In genomic region chr10:73848821-73849489, GRCh38 we compare ENCODE assay signal across 8 cellular contexts. TPM values are rescaled to one million over a fixed set of nuclear protein-coding genes. Genes with fewer than 3 reads are reported as not detected.
DNase-seq lines count a peak whose midpoint lies in the region; ATAC-seq and TF ChIP-seq lines count a peak whose summit lies in the region.

No MANE protein-coding gene starts in this region.

- 27% methylated on average over 5 of the region's 17 CpGs; no CpG with 5 or more reads in 1 of the 2 experiments for WGBS in IMR-90 (ENCODE audit: extremely low coverage in 2 of 2, insufficient read length in 1 of 2), 2 experiments

- H2AK9ac ChIP-seq in IMR-90 (replicated peaks; ENCODE audit: low read depth, low read length, poor library complexity), result peak overlapping the region; percentile 92

- no peaks in the 10 kb centered on the region for H3K79me2 ChIP-seq in DND-41 (ENCODE audit: insufficient read depth, low read length)

- ATAC-seq in DND-41 (ENCODE audit: insufficient read depth, low read depth), result peak; percentile 99
- peak; percentile 88 for ATAC-seq in GM21528 (IDR thresholded peaks at IDR 0.05; ENCODE audit: low FRiP score, unreplicated experiment)
- ATAC-seq in IMR-90 (ENCODE audit: low read depth), result peak; percentile 98

- H3K4me2 ChIP-seq in DND-41 (ENCODE audit: insufficient read depth, low read length), result no peak overlapping the region
- no peak overlapping the region for H3K4me2 ChIP-seq in IMR-90 (ENCODE audit: low read depth, low read length)

- H3K36me3 ChIP-seq in DND-41 (ENCODE audit: insufficient read depth, low read length), result peaks cover 75% of the 10 kb centered on the region
- peaks cover 41% of the 10 kb centered on the region for H3K36me3 ChIP-seq in IMR-90 (ENCODE audit: control insufficient read depth, insufficient read depth, low read length)

- H2BK120ac ChIP-seq in IMR-90 (ENCODE audit: low read depth, low read length), result no peak overlapping the region

- no peak overlapping the region for H3K4ac ChIP-seq in IMR-90 (ENCODE audit: low read depth, low read length)

- no TSS peak for BruUV-seq in IMR-90 (replicated peaks; lab: Mats Ljungman, UMichigan)

- dilution Hi-C loops in IMR-90 (cut with HindIII; ENCODE audit: low sequenced_read_pairs, unreplicated experiment), result no loop called here

- H2BK5ac ChIP-seq in IMR-90 (ENCODE audit: low read depth, low read length, poor library complexity, severe bottlenecking), result no peak overlapping the region

- no peak overlapping the region for H2AFZ ChIP-seq in DND-41 (ENCODE audit: low read depth, low read length)
- peak overlapping the region; percentile 11 for H2AFZ ChIP-seq in IMR-90 (replicated peaks; ENCODE audit: low read length, poor library complexity)

- no peak overlapping the region for H4K5ac ChIP-seq in IMR-90 (ENCODE audit: low read depth, low read length)

- POLR2A ChIA-PET in IMR-90 (lab: Charles Lee; ENCODE audit: unreplicated experiment) (no interaction called here), RWPE1 (lab: Yijun Ruan, JAX; ENCODE audit: low non-redundant PET) (interaction anchor here (0.6 kb wide), 1 partner anchor 30 kb away, joined by 3 read pairs; no protein-coding TSS in a partner anchor)

- H3K4me3 ChIP-seq in DND-41 (ENCODE audit: low read depth in 1 of 2, low read length in 2 of 2) (no peak overlapping the region), IMR-90 (ENCODE audit: insufficient read depth, low read depth, low read length) (no peak overlapping the region), foreskin fibroblast (ENCODE audit: low read depth in 1 of 2, low read length in 2 of 2) (no peak overlapping the region)

- H3K27me3 ChIP-seq in DND-41 (ENCODE audit: insufficient read depth, low read length, poor library complexity) (no peaks in the 10 kb centered on the region), IMR-90 (ENCODE audit: control insufficient read depth, insufficient read depth, low read length) (no peaks in the 10 kb centered on the region)

- H4K20me1 ChIP-seq in DND-41 (ENCODE audit: insufficient read depth, low read length) (peaks cover 12% of the 10 kb centered on the region), IMR-90 (ENCODE audit: insufficient read depth, low read length) (peaks cover 15% of the 10 kb centered on the region; the same call in 1 of the 2 replicates)

- H3K9me1 ChIP-seq in IMR-90 (ENCODE audit: insufficient read depth, low read length), result no peaks in the 10 kb centered on the region

- no peak overlapping the region for H3K9ac ChIP-seq in DND-41 (ENCODE audit: low read depth, low read length)
- H3K9ac ChIP-seq in IMR-90 (ENCODE audit: low read depth, low read length), result no peak overlapping the region

- H2AK5ac ChIP-seq in IMR-90 (ENCODE audit: low read depth, low read length), result peak overlapping the region; percentile 44; the same call in 1 of the 2 replicates

- H3K9me3 ChIP-seq in DND-41 (ENCODE audit: insufficient read depth, low read length, severe bottlenecking), result no peaks in the 10 kb centered on the region
- no peaks in the 10 kb centered on the region for H3K9me3 ChIP-seq in IMR-90 (ENCODE audit: control insufficient read depth, insufficient read depth, low read length)

- no peak overlapping the region for H2BK15ac ChIP-seq in IMR-90 (ENCODE audit: low read depth, low read length)

- peaks cover 0 to 6% of the 10 kb centered on the region in 2 experiments; a peak in 1 of 4 replicates for H3K79me1 ChIP-seq in IMR-90 (ENCODE audit: low read depth in 1 of 2, low read length in 2 of 2)

- no peak overlapping the region for H3K18ac ChIP-seq in IMR-90 (ENCODE audit: low read depth, low read length)

- no peak overlapping the region for H2BK20ac ChIP-seq in IMR-90 (ENCODE audit: low read depth, low read length)

- H3K23ac ChIP-seq in IMR-90 (ENCODE audit: low read depth, low read length), result no peak overlapping the region

- CTCF ChIA-PET in IMR-90 (lab: Yijun Ruan, JAX), result interaction anchor here (1.4 kb wide), 1 partner anchor 28 kb away, joined by 4 read pairs; no protein-coding TSS in a partner anchor
- CTCF ChIA-PET in RWPE1 (lab: Yijun Ruan, JAX), result interaction anchor here (0.6 to 7.1 kb wide), 16 partner anchors 9 to 382 kb away, joined by 3 to 37 read pairs (median 4); no protein-coding TSS in a partner anchor

- peak overlapping the region; percentile 34; the same call in 1 of the 2 replicates for H3K27ac ChIP-seq in DND-41 (ENCODE audit: low read length)
- H3K27ac ChIP-seq in IMR-90 (ENCODE audit: insufficient read depth, low read length), result no peak overlapping the region
- H3K27ac ChIP-seq in RWPE1, result peak overlapping the region; percentile 11

- H3K4me1 ChIP-seq in DND-41 (ENCODE audit: insufficient read depth, low read length) (peaks cover 10% of the 10 kb centered on the region), IMR-90 (ENCODE audit: control insufficient read depth, insufficient read depth, low read length) (peaks cover 4% of the 10 kb centered on the region; the same call in 1 of the 2 replicates)

- no peak overlapping the region for H4K91ac ChIP-seq in IMR-90 (ENCODE audit: insufficient read depth, low read depth, low read length)

- TF ChIP-seq POLR2A in IMR-90 (IDR thresholded peaks at IDR 0.05; ENCODE audit: low read depth, low read length), result no peak

- intact Hi-C loops in IMR-90 (cut with micrococcal nuclease), result loop anchor here (1.0 kb wide), 2 partner anchors 30 to 91 kb away; no protein-coding TSS in a partner anchor

- TF ChIP-seq CTCF in DND-41 (IDR thresholded peaks at IDR 0.05; ENCODE audit: borderline replicate concordance, extremely low read depth, low read length, poor library complexity, severe bottlenecking) (peak; percentile 100), IMR-90 (conservative IDR thresholded peaks at IDR 0.05; ENCODE audit: low read depth, low read length) (peak; percentile 94), RWPE1 (conservative IDR thresholded peaks at IDR 0.05; ENCODE audit: low read depth) (peak; percentile 98), foreskin fibroblast (IDR thresholded peaks at IDR 0.05; ENCODE audit: low read depth, low read length) (peak; percentile 99)

- in situ Hi-C loops in IMR-90 (cut with MboI; ENCODE audit: low sequenced_read_pairs), result no loop called here

- H4K8ac ChIP-seq in IMR-90 (ENCODE audit: low read depth in 2 of 2, low read length in 2 of 2), result no peak overlapping the region

- DNase-seq in DND-41, result peak; percentile 90
- peak; percentile 78 for DNase-seq in IMR-90
- DNase-seq in RWPE1 (ENCODE audit: low spot score), result peak; percentile 90
- DNase-seq in activated T-helper 9 cell treated with anti-CD3 and anti-CD28 coated beads, Interleukin-2, amount 50 U/mL, for 16 hours (ENCODE audit: low read depth), result peak; percentile 85
- DNase-seq in foreskin fibroblast, result peak; percentile 74 to 90
- DNase-seq in non-pigmented ciliary epithelial cell (ENCODE audit: low read depth), result peak; percentile 45
- peak; percentile 49 for DNase-seq in stromal cell of bone marrow (ENCODE audit: low read depth)

- no peak overlapping the region for H3K56ac ChIP-seq in IMR-90 (ENCODE audit: extremely low read depth, insufficient read depth, low read length)

- TF ChIP-seq RAD21 in IMR-90 (IDR thresholded peaks at IDR 0.05; ENCODE audit: low read length), result peak; percentile 92

- H3K14ac ChIP-seq in IMR-90 (replicated peaks; ENCODE audit: low read depth, low read length), result no peak overlapping the region

TF ChIP-seq in IMR-90, 13 proteins besides CTCF, POLR2A, EP300 and RAD21:
- TF ChIP-seq SMC3 (IDR thresholded peaks at IDR 0.05; ENCODE audit: low read depth, low read length) (peak; percentile 93), CHD1 (IDR thresholded peaks at IDR 0.05; ENCODE audit: low read depth, low read length) (no peak), NFE2L2 (IDR thresholded peaks at IDR 0.05; ENCODE audit: low read depth, low read length) (no peak), ELK1 (IDR thresholded peaks at IDR 0.05; ENCODE audit: borderline replicate concordance, low read depth, low read length) (no peak), CEBPB (IDR thresholded peaks at IDR 0.05; ENCODE audit: low read depth, low read length) (no peak), BHLHE40 (IDR thresholded peaks at IDR 0.05; ENCODE audit: low read depth, low read length) (no peak), FOS (IDR thresholded peaks at IDR 0.05; ENCODE audit: low read depth, low read length) (no peak), RFX5 (IDR thresholded peaks at IDR 0.05; ENCODE audit: low read depth, low read length) (no peak), RCOR1 (IDR thresholded peaks at IDR 0.05; ENCODE audit: insufficient replicate concordance, low read length) (no peak), MAFK (IDR thresholded peaks at IDR 0.05; ENCODE audit: low read depth, low read length) (no peak), MAZ (IDR thresholded peaks at IDR 0.05; ENCODE audit: borderline replicate concordance, low read depth, low read length) (peak; percentile 47; the same call in 1 of the 2 replicates), MXI1 (IDR thresholded peaks at IDR 0.05; ENCODE audit: borderline replicate concordance, low read depth, low read length) (no peak), USF2 (IDR thresholded peaks at IDR 0.05; ENCODE audit: low read depth, low read length) (no peak)

RNA-seq across cellular contexts. Expression of gene CAMK2G, which starts 25.4 kb away (rescaled TPM):
- total RNA-seq in IMR-90 (2012; rRNA removed), result 18.9 and 20.4 TPM in 2 replicates
- polyA plus RNA-seq in IMR-90 (2012; rRNA removed), result 24.0 and 25.4 TPM in 2 replicates
- polyA plus RNA-seq in IMR-90 (2012; cell fraction: cytosol; rRNA removed), result 19.3 and 21.1 TPM in 2 replicates
- 51.4 and 75.4 TPM in 2 replicates for polyA plus RNA-seq in IMR-90 (2012; cell fraction: nucleus; rRNA removed; ENCODE audit: low replicate concordance)

RNA-seq across cellular contexts. Expression of gene NDST2, which starts 37.6 kb away (rescaled TPM):
- 5.6 TPM in 2 replicates for total RNA-seq in IMR-90 (2012; rRNA removed)
- polyA plus RNA-seq in IMR-90 (2012; rRNA removed), result 14.6 and 16.5 TPM in 2 replicates
- polyA plus RNA-seq in IMR-90 (2012; cell fraction: cytosol; rRNA removed), result 10.2 and 12.8 TPM in 2 replicates
- 61.0 and 69.6 TPM in 2 replicates for polyA plus RNA-seq in IMR-90 (2012; cell fraction: nucleus; rRNA removed; ENCODE audit: low replicate concordance)
